ENCODE assay signal across 1 cellular context in genomic region chr1:172485626-172486025, GRCh38.
A peak's percentile ranks its signal among the peaks of the same experiment; 100 is the strongest.
TF ChIP-seq lines count a peak whose summit lies in the region.

No MANE protein-coding gene starts in this region.

TF ChIP-seq in K562, 482 proteins besides CTCF, POLR2A, EP300 and RAD21:
- TF ChIP-seq ZNF146 (CRISPR knock-in tag; IDR thresholded peaks at IDR 0.05; ENCODE audit: unreplicated experiment) (no peak), FOXJ2 (tag; IDR thresholded peaks at IDR 0.05) (peak; percentile 25; the same call in 1 of the 2 replicates)
